10 cellular contexts compared by ENCODE assay signal in genomic region chr1:151062738-151063371, GRCh38. TPM values are rescaled to one million over a fixed set of nuclear protein-coding genes. Genes with fewer than 3 reads are reported as not detected.
DNase-seq lines count a peak whose midpoint lies in the region; TF ChIP-seq lines count a peak whose summit lies in the region.
"Had no signal": no experiment of that assay in that cellular context is flagged by ENCODE, and none has a peak within 500 bp of the region (broad histone marks: within the 10 kb centered on the region; RNA-seq: fewer than 3 reads in every experiment).

No MANE protein-coding gene starts in this region.

- H3K9me3 ChIP-seq in mammary epithelial cell (replicated peaks; ENCODE audit: insufficient read depth, low read length), result no peaks in the 10 kb centered on the region

- in situ Hi-C loops in mammary epithelial cell (cut with MboI; ENCODE audit: low sequenced_read_pairs in 2 of 2), result no loop called here

- H3K9ac ChIP-seq in mammary epithelial cell (ENCODE audit: insufficient read depth, low read length), result peak overlapping the region; percentile 63

- no peaks in the 10 kb centered on the region for H4K20me1 ChIP-seq in mammary epithelial cell (ENCODE audit: insufficient read depth, low read length)

- dilution Hi-C loops in mammary epithelial cell (cut with HindIII; ENCODE audit: low sequenced_read_pairs), result no loop called here

- no peaks in the 10 kb centered on the region for H3K27me3 ChIP-seq in mammary epithelial cell (ENCODE audit: insufficient read depth, low read length)

- H3K4me1 ChIP-seq in mammary epithelial cell (ENCODE audit: insufficient read depth, low read length), result peaks cover 10% of the 10 kb centered on the region

- WGBS in mammary epithelial cell (ENCODE audit: low coverage, missing lambda C conversion rate), result 0% methylated on average over 3 of the region's 3 CpGs

- DNase-seq in AG20443 (ENCODE audit: low spot score), result peak; percentile 85
- peak; percentile 69 for DNase-seq in HT1080 (ENCODE audit: low read depth)
- DNase-seq in mammary epithelial cell, result peak; percentile 79
- DNase-seq in nephron progenitor cell, result no peak
- DNase-seq in activated CD8-positive, alpha-beta memory T cell treated with anti-CD3 and anti-CD28 coated beads, Interleukin-2, amount 50 U/mL, for 48 hours, result no peak
- DNase-seq in effector CD4-positive, alpha-beta T cell, result no peak
- DNase-seq in 8988T, result no peak
- DNase-seq in T-helper 9 cell, result no peak
- DNase-seq: activated CD4-positive, alpha-beta T cell treated with anti-CD3 and anti-CD28 coated beads, Interleukin-2, amount 10 ng/mL, durations not matched to agents 7 days and 5 days; aorta had no signal

- no peaks in the 10 kb centered on the region for H3K27me3 Mint-ChIP-seq in nephron progenitor cell (ENCODE audit: low read depth, poor library complexity)
- H3K27me3 Mint-ChIP-seq: activated CD4-positive, alpha-beta T cell treated with anti-CD3 and anti-CD28 coated beads, Interleukin-2, amount 10 ng/mL, durations not matched to agents 7 days and 5 days had no signal

- peak overlapping the region; percentile 55 for H3K4me2 ChIP-seq in mammary epithelial cell (ENCODE audit: insufficient read depth, low read depth, low read length)

- H3K9me3 Mint-ChIP-seq in nephron progenitor cell, result no peaks in the 10 kb centered on the region
- H3K9me3 Mint-ChIP-seq: activated CD4-positive, alpha-beta T cell treated with anti-CD3 and anti-CD28 coated beads, Interleukin-2, amount 10 ng/mL, durations not matched to agents 7 days and 5 days had no signal

- H3K4me3 ChIP-seq in mammary epithelial cell (replicated peaks in 1 of 3; ENCODE audit: insufficient read depth in 1 of 3, low read depth in 2 of 3, low read length in 3 of 3), result no peak overlapping the region

- intact Hi-C loops in mammary epithelial cell (cut with micrococcal nuclease), result no loop called here

- TF ChIP-seq CTCF in mammary epithelial cell (conservative IDR thresholded peaks at IDR 0.05 in 1 of 2, IDR thresholded peaks at IDR 0.05 in 1 of 2; ENCODE audit: extremely low read depth in 1 of 2, insufficient read depth in 1 of 2, low read depth in 1 of 2, low read length in 2 of 2) (no peak), nephron progenitor cell (IDR thresholded peaks at IDR 0.05) (no peak)

- BruUV-seq in mammary epithelial cell (replicated peaks; lab: Mats Ljungman, UMichigan), result no TSS peak

- peaks cover 55% of the 10 kb centered on the region for H3K4me1 Mint-ChIP-seq in nephron progenitor cell

- H3K27ac ChIP-seq in mammary epithelial cell (ENCODE audit: insufficient read depth, low read depth, low read length), result peak overlapping the region; percentile 77

- H3K36me3 Mint-ChIP-seq in nephron progenitor cell (ENCODE audit: low read depth), result peaks cover 48% of the 10 kb centered on the region

- no peaks in the 10 kb centered on the region for H3K36me3 ChIP-seq in mammary epithelial cell (ENCODE audit: insufficient read depth, low read length)

- H3K79me2 ChIP-seq in mammary epithelial cell (ENCODE audit: insufficient read depth, low read length), result peaks cover 69% of the 10 kb centered on the region

- CTCF ChIA-PET in mammary epithelial cell (lab: Charles Lee; ENCODE audit: low non-redundant PET), result interaction anchor here (0.6 kb wide), 1 partner anchor 8 kb away, joined by 3 read pairs; the partner anchor contains the start of gene GABPB2

- no peak overlapping the region for H3K27ac Mint-ChIP-seq in nephron progenitor cell
- H3K27ac Mint-ChIP-seq: activated CD4-positive, alpha-beta T cell treated with anti-CD3 and anti-CD28 coated beads, Interleukin-2, amount 10 ng/mL, durations not matched to agents 7 days and 5 days had no signal

- peak overlapping the region; percentile 87 for H3K4me3 Mint-ChIP-seq in nephron progenitor cell
- H3K4me3 Mint-ChIP-seq: activated CD4-positive, alpha-beta T cell treated with anti-CD3 and anti-CD28 coated beads, Interleukin-2, amount 10 ng/mL, durations not matched to agents 7 days and 5 days had no signal

- peak overlapping the region; percentile 65 for H2AFZ ChIP-seq in mammary epithelial cell (ENCODE audit: low read depth, low read length)

RNA-seq across cellular contexts. Expression of gene MLLT11, which starts 2.7 kb away (rescaled TPM):
- total RNA-seq in HT1080 (2014; rRNA removed; shearing (Covaris generic)), result 8.8 and 9.8 TPM in 2 replicates
- 12.2 and 12.9 TPM in 2 replicates for polyA plus RNA-seq in HT1080 (2015; cell fraction: cytosol; rRNA removed)
- 7.6 and 8.0 TPM in 2 replicates for polyA plus RNA-seq in HT1080 (2015; cell fraction: nucleus; rRNA removed)
- 1 to 10 TPM; 7.6 to 8.2 TPM for total RNA-seq in mammary epithelial cell
- polyA plus RNA-seq in mammary epithelial cell, result 11.1 TPM
- polyA minus RNA-seq in mammary epithelial cell, result 5.6 TPM

RNA-seq across cellular contexts. Expression of gene CDC42SE1, which starts 3.4 kb away (rescaled TPM):
- total RNA-seq in HT1080 (2014; rRNA removed; shearing (Covaris generic)), result 66.5 and 67.1 TPM in 2 replicates
- polyA plus RNA-seq in HT1080 (2015; cell fraction: cytosol; rRNA removed), result 50.9 and 51.7 TPM in 2 replicates
- 135 and 139 TPM in 2 replicates for polyA plus RNA-seq in HT1080 (2015; cell fraction: nucleus; rRNA removed)
- 100 to 1,000 TPM; 112 to 160 TPM for total RNA-seq in mammary epithelial cell
- polyA plus RNA-seq in mammary epithelial cell, result 80.2 TPM
- polyA minus RNA-seq in mammary epithelial cell, result 116 TPM

RNA-seq across cellular contexts. Expression of gene GABPB2, which starts 7.7 kb away (rescaled TPM):
- 2.4 and 5.5 TPM in 2 replicates for total RNA-seq in HT1080 (2014; rRNA removed; shearing (Covaris generic))
- polyA plus RNA-seq in HT1080 (2015; cell fraction: cytosol; rRNA removed), result 3.9 and 4.0 TPM in 2 replicates
- polyA plus RNA-seq in HT1080 (2015; cell fraction: nucleus; rRNA removed), result 2.5 and 5.4 TPM in 2 replicates
- 10 to 100 TPM in 1 of 2 donors, 1 to 10 TPM in 1; 9.2 to 10.7 TPM for total RNA-seq in mammary epithelial cell
- polyA plus RNA-seq in mammary epithelial cell, result 6.7 TPM
- polyA minus RNA-seq in mammary epithelial cell, result 11.4 TPM

RNA-seq across cellular contexts. Expression of gene C1orf56, which starts 15.3 kb away (rescaled TPM):
- total RNA-seq in HT1080 (2014; rRNA removed; shearing (Covaris generic)), result 2.9 and 5.4 TPM in 2 replicates
- 4.6 and 4.8 TPM in 2 replicates for polyA plus RNA-seq in HT1080 (2015; cell fraction: cytosol; rRNA removed)
- polyA plus RNA-seq in HT1080 (2015; cell fraction: nucleus; rRNA removed), result 1.9 and 2.9 TPM in 2 replicates
- 1 to 10 TPM; 1.5 to 1.7 TPM for total RNA-seq in mammary epithelial cell
- polyA plus RNA-seq in mammary epithelial cell, result 0.66 TPM
- polyA minus RNA-seq in mammary epithelial cell, result not detected

RNA-seq across cellular contexts. Expression of gene BNIPL, which starts 26.5 kb away (rescaled TPM):
- 0.10 TPM in 1 of 2 replicates, not detected in the other for total RNA-seq in HT1080 (2014; rRNA removed; shearing (Covaris generic))
- 0.08 and 0.19 TPM in 2 replicates for polyA plus RNA-seq in HT1080 (2015; cell fraction: cytosol; rRNA removed)
- 0.42 and 0.68 TPM in 2 replicates for polyA plus RNA-seq in HT1080 (2015; cell fraction: nucleus; rRNA removed)
- under 1 TPM; 0.17 to 0.47 TPM for total RNA-seq in mammary epithelial cell
- 0.42 TPM for polyA plus RNA-seq in mammary epithelial cell
- not detected for polyA minus RNA-seq in mammary epithelial cell

Comparison
In these comparisons a context has a peak if more than half of its experiments do, and no peak if none do; other contexts are left out.
1. DNase-seq: peak in AG20443 (single experiment), HT1080 (single experiment) and mammary epithelial cell (single experiment); none in nephron progenitor cell (single experiment), activated CD8-positive, alpha-beta memory T cell treated with anti-CD3 and anti-CD28 coated beads, Interleukin-2, amount 50 U/mL, for 48 hours (single experiment), effector CD4-positive, alpha-beta T cell (single experiment), 8988T (single experiment) and T-helper 9 cell (single experiment).